Comparison of ENCODE assay signal across 10 cellular contexts in genomic region chr7:30764030-30764991, GRCh38. TPM values are rescaled to one million over a fixed set of nuclear protein-coding genes. Genes with fewer than 3 reads are reported as not detected.
DNase-seq lines count a peak whose midpoint lies in the region; ATAC-seq and TF ChIP-seq lines count a peak whose summit lies in the region.
"Had no signal": no experiment of that assay in that cellular context is flagged by ENCODE, and none has a peak within 500 bp of the region (broad histone marks: within the 10 kb centered on the region; RNA-seq: fewer than 3 reads in every experiment).

No MANE protein-coding gene starts in this region.

- H3K27me3 ChIP-seq in adipocyte (replicated peaks; ENCODE audit: control insufficient read depth, insufficient read depth, low read length), result no peaks in the 10 kb centered on the region

- H3K27ac Mint-ChIP-seq in HFFc6, result no peak overlapping the region
- no peak overlapping the region for H3K27ac Mint-ChIP-seq in activated CD4-positive, alpha-beta T cell treated with anti-CD3 and anti-CD28 coated beads, Interleukin-2, amount 10 ng/mL, durations not matched to agents 7 days and 5 days

- no peak overlapping the region for H3K4me3 Mint-ChIP-seq in HFFc6
- H3K4me3 Mint-ChIP-seq in activated CD4-positive, alpha-beta T cell treated with anti-CD3 and anti-CD28 coated beads, Interleukin-2, amount 10 ng/mL, durations not matched to agents 7 days and 5 days, result no peak overlapping the region
- H3K4me3 Mint-ChIP-seq: neural crest cell had no signal

- TF ChIP-seq CTCF in HFFc6 (IDR thresholded peaks at IDR 0.05), result no peak
- TF ChIP-seq CTCF in GM10248 (IDR thresholded peaks at IDR 0.05; ENCODE audit: control extremely low read depth, extremely low read depth, low read depth, missing control alignments), result no peak

- no peaks in the 10 kb centered on the region for H3K9me3 ChIP-seq in adipocyte (ENCODE audit: control insufficient read depth, low read length)

- H3K36me3 Mint-ChIP-seq in HFFc6 (ENCODE audit: low read depth), result no peaks in the 10 kb centered on the region
- no peaks in the 10 kb centered on the region for H3K36me3 Mint-ChIP-seq in activated CD4-positive, alpha-beta T cell treated with anti-CD3 and anti-CD28 coated beads, Interleukin-2, amount 10 ng/mL, durations not matched to agents 7 days and 5 days (ENCODE audit: low read depth)

- ATAC-seq in GM18502 (IDR thresholded peaks at IDR 0.05; ENCODE audit: poor library complexity, unreplicated experiment) (peak; percentile 77), HG02623 (IDR thresholded peaks at IDR 0.05; ENCODE audit: unreplicated experiment) (peak; percentile 95)

- H3K4me3 ChIP-seq in adipocyte (ENCODE audit: low read length), result no peak overlapping the region

- H3K4me1 ChIP-seq in adipocyte (ENCODE audit: control insufficient read depth, insufficient read depth, low read length), result peaks cover 47% of the 10 kb centered on the region

- no peaks in the 10 kb centered on the region for H3K9me3 Mint-ChIP-seq in HFFc6
- no peaks in the 10 kb centered on the region for H3K9me3 Mint-ChIP-seq in activated CD4-positive, alpha-beta T cell treated with anti-CD3 and anti-CD28 coated beads, Interleukin-2, amount 10 ng/mL, durations not matched to agents 7 days and 5 days
- H3K9me3 Mint-ChIP-seq: neural crest cell had no signal

- CTCF ChIA-PET in GM10248 (lab: Yijun Ruan, JAX), result interaction anchor here (1.1 to 3.0 kb wide), 7 partner anchors 9 to 253 kb away, joined by 3 to 14 read pairs (median 4); no protein-coding TSS in a partner anchor
- CTCF ChIA-PET in activated CD4-positive, alpha-beta T cell treated with anti-CD3 and anti-CD28 coated beads, Interleukin-2, amount 10 ng/mL, durations not matched to agents 7 days and 5 days (lab: Charles Lee), result interaction anchor here (0.6 to 1.6 kb wide), 5 partner anchors 13 to 1806 kb away, joined by 3 to 5 read pairs (median 3); no protein-coding TSS in a partner anchor

- H3K9ac ChIP-seq in adipocyte (ENCODE audit: low read length), result peak overlapping the region; percentile 61

- H3K27me3 Mint-ChIP-seq in HFFc6 (ENCODE audit: insufficient read depth), result peaks cover 22% of the 10 kb centered on the region
- peaks cover 10% of the 10 kb centered on the region for H3K27me3 Mint-ChIP-seq in activated CD4-positive, alpha-beta T cell treated with anti-CD3 and anti-CD28 coated beads, Interleukin-2, amount 10 ng/mL, durations not matched to agents 7 days and 5 days

- no peaks in the 10 kb centered on the region for H3K4me1 Mint-ChIP-seq in HFFc6 (ENCODE audit: low read depth)
- H3K4me1 Mint-ChIP-seq in activated CD4-positive, alpha-beta T cell treated with anti-CD3 and anti-CD28 coated beads, Interleukin-2, amount 10 ng/mL, durations not matched to agents 7 days and 5 days, result no peaks in the 10 kb centered on the region
- H3K4me1 Mint-ChIP-seq: neural crest cell had no signal

- H3K36me3 ChIP-seq in adipocyte (ENCODE audit: control insufficient read depth, insufficient read depth, low read length, severe bottlenecking), result no peaks in the 10 kb centered on the region

- DNase-seq in adipocyte (ENCODE audit: low read depth) (peak; percentile 89), medulla oblongata (ENCODE audit: extremely low spot score) (peak; percentile 15), HFFc6 (no peak), NCI-H1694 treated with DMSO at 0.1 percent for 48 hours (lab: John Stamatoyannopoulos, UW) (no peak), GM10248 (ENCODE audit: extremely low spot score) (no peak)
- DNase-seq in activated CD4-positive, alpha-beta T cell treated with anti-CD3 and anti-CD28 coated beads, Interleukin-2, amount 10 ng/mL, durations not matched to agents 7 days and 5 days, result no peak
- DNase-seq: SW 1271 had no signal

- POLR2A ChIA-PET in GM10248 (lab: Yijun Ruan, JAX), result no interaction called here
- POLR2A ChIA-PET in activated CD4-positive, alpha-beta T cell treated with anti-CD3 and anti-CD28 coated beads, Interleukin-2, amount 10 ng/mL, durations not matched to agents 7 days and 5 days (lab: Charles Lee), result no interaction called here

RNA-seq across cellular contexts. Expression of gene MINDY4, which starts 6.9 kb away (rescaled TPM):
- total RNA-seq in HFFc6 (2021; fragmentation: NEBNext Ultra II Directional; extraction: Animal tissue kit (Norgen Biotek cat#: 25700)), result 1 to 10 TPM; 2.3 to 3.3 (median 2.6) TPM
- 1 to 10 TPM; 1.3 to 1.8 TPM for total RNA-seq in activated CD4-positive, alpha-beta T cell treated with anti-CD3 and anti-CD28 coated beads, Interleukin-2, amount 10 ng/mL, durations not matched to agents 7 days and 5 days

RNA-seq across cellular contexts. Expression of gene INMT, which starts 12.4 kb away (rescaled TPM):
- not detected for total RNA-seq in HFFc6 (2021; fragmentation: NEBNext Ultra II Directional; extraction: Animal tissue kit (Norgen Biotek cat#: 25700))
- total RNA-seq in activated CD4-positive, alpha-beta T cell treated with anti-CD3 and anti-CD28 coated beads, Interleukin-2, amount 10 ng/mL, durations not matched to agents 7 days and 5 days, result 1 to 10 TPM; 1.3 to 2.5 TPM

Comparison
In these comparisons a context has a peak if more than half of its experiments do, and no peak if none do; other contexts are left out.
1. DNase-seq: peak in adipocyte (single experiment) and medulla oblongata (single experiment); none in HFFc6 (single experiment), NCI-H1694 treated with DMSO at 0.1 percent for 48 hours (single experiment), GM10248 (single experiment) and activated CD4-positive, alpha-beta T cell treated with anti-CD3 and anti-CD28 coated beads, Interleukin-2, amount 10 ng/mL, durations not matched to agents 7 days and 5 days (single experiment).